In the genomic region with DNA sequence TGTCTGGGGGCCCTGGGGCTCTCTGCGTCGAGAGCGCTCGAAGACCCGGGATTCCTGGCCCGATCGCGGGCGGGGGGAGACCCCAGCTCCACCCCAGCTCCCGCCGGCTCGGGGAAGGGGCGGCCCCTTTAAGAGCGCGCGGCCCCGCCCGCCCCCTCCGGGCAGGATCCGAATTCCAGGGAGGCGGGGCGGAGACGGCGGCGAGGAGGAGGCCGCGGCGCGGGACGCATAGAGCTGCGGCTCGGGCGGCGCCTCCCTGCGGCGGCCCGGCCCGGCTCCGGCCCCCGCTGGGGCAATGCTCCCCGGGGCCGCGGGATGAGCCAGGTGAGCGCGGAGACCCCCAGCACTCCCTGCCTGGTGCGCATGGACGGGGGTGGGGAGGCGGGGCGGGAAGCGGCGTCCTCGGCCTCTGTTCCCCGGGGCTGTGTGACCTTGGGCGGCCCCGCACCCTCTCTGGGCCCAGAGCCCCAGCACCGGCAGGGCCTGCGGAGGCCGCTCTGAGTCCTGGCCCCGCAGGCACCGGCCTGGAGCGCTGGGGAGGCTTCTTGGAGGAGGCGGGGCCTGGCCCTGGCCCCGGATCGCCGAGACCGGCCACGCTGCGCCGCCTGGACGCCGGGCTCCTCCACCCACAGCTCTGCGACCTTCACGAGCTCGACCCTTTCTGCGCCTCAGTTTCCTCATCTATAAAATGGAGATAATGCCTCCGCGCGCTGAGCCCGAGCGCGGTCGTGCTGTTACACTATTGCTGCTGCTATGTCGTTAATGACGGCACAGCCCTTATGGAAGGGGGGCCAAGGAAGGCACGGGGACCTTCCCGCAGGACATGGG, we compare ENCODE assay signal across 1 cellular context.
TF ChIP-seq lines count a peak whose summit lies in the region.

No MANE protein-coding gene starts in this region.

TF ChIP-seq in HepG2, 621 proteins besides CTCF, POLR2A, EP300 and RAD21 (continued from another document):
- TF ChIP-seq, protein P1, sequence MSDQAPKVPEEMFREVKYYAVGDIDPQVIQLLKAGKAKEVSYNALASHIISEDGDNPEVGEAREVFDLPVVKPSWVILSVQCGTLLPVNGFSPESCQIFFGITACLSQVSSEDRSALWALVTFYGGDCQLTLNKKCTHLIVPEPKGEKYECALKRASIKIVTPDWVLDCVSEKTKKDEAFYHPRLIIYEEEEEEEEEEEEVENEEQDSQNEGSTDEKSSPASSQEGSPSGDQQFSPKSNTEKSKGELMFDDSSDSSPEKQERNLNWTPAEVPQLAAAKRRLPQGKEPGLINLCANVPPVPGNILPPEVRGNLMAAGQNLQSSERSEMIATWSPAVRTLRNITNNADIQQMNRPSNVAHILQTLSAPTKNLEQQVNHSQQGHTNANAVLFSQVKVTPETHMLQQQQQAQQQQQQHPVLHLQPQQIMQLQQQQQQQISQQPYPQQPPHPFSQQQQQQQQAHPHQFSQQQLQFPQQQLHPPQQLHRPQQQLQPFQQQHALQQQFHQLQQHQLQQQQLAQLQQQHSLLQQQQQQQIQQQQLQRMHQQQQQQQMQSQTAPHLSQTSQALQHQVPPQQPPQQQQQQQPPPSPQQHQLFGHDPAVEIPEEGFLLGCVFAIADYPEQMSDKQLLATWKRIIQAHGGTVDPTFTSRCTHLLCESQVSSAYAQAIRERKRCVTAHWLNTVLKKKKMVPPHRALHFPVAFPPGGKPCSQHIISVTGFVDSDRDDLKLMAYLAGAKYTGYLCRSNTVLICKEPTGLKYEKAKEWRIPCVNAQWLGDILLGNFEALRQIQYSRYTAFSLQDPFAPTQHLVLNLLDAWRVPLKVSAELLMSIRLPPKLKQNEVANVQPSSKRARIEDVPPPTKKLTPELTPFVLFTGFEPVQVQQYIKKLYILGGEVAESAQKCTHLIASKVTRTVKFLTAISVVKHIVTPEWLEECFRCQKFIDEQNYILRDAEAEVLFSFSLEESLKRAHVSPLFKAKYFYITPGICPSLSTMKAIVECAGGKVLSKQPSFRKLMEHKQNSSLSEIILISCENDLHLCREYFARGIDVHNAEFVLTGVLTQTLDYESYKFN (CRISPR knock-in tag; conservative IDR thresholded peaks at IDR 0.05): no peak
- TF ChIP-seq ZNF263 (CRISPR knock-in tag; IDR thresholded peaks at IDR 0.05) (0 out of 2 replicates have a peak, but pooled peaks have one; percentile 5), ZMYM3 (CRISPR knock-in tag; IDR thresholded peaks at IDR 0.05) (peak; percentile 76), POLR2G (IDR thresholded peaks at IDR 0.05; ENCODE audit: low read depth, low read length) (0 out of 2 replicates have a peak, but pooled peaks have one; percentile 38), KDM2A (CRISPR knock-in tag; IDR thresholded peaks at IDR 0.05; ENCODE audit: borderline replicate concordance, low read depth) (peak; percentile 29; the same call in 1 of the 2 replicates), ZNF879 (CRISPR knock-in tag; IDR thresholded peaks at IDR 0.05) (no peak), MXI1 (IDR thresholded peaks at IDR 0.05; ENCODE audit: borderline replicate concordance, low read depth, low read length) (peak; percentile 54; the same call in 1 of the 3 replicates), ZNF687 (CRISPR knock-in tag; IDR thresholded peaks at IDR 0.05) (peak; percentile 7; the same call in 1 of the 2 replicates), NR0B2 (CRISPR knock-in tag; IDR thresholded peaks at IDR 0.05) (0 out of 2 replicates have a peak, but pooled peaks have one; percentile 13), MYC (CRISPR knock-in tag; IDR thresholded peaks at IDR 0.05; ENCODE audit: borderline replicate concordance) (peak; percentile 34), POGZ (CRISPR knock-in tag; IDR thresholded peaks at IDR 0.05) (0 out of 2 replicates have a peak, but pooled peaks have one; percentile 5), THAP11 (CRISPR knock-in tag; IDR thresholded peaks at IDR 0.05) (peak; percentile 30; the same call in 1 of the 2 replicates), ZBTB40 (IDR thresholded peaks at IDR 0.05) (no peak), ZBTB40 (CRISPR knock-in tag; IDR thresholded peaks at IDR 0.05) (0 out of 2 replicates have a peak, but pooled peaks have one; percentile 23), MZF1 (CRISPR knock-in tag; IDR thresholded peaks at IDR 0.05; ENCODE audit: borderline replicate concordance) (no peak), KDM5A (IDR thresholded peaks at IDR 0.05; ENCODE audit: borderline replicate concordance, low read length) (peak; percentile 43; the same call in 1 of the 2 replicates), ZNF777 (CRISPR knock-in tag; IDR thresholded peaks at IDR 0.05) (peak; percentile 89), POGK (CRISPR knock-in tag; conservative IDR thresholded peaks at IDR 0.05) (peak; percentile 8; the same call in 1 of the 2 replicates), ZBTB44 (CRISPR knock-in tag; IDR thresholded peaks at IDR 0.05) (no peak), XRCC5 (optimal IDR thresholded peaks at IDR 0.05; ENCODE audit: low read length) (no peak), ZFP36 (IDR thresholded peaks at IDR 0.05; ENCODE audit: borderline replicate concordance, low read depth, low read length, partially characterized antibody) (peak; percentile 77), SAP130 (CRISPR knock-in tag; IDR thresholded peaks at IDR 0.05; ENCODE audit: low read depth) (peak; percentile 13; the same call in 1 of the 2 replicates)
